Comparison of ENCODE assay signal across 1 cellular context in the genomic region with DNA sequence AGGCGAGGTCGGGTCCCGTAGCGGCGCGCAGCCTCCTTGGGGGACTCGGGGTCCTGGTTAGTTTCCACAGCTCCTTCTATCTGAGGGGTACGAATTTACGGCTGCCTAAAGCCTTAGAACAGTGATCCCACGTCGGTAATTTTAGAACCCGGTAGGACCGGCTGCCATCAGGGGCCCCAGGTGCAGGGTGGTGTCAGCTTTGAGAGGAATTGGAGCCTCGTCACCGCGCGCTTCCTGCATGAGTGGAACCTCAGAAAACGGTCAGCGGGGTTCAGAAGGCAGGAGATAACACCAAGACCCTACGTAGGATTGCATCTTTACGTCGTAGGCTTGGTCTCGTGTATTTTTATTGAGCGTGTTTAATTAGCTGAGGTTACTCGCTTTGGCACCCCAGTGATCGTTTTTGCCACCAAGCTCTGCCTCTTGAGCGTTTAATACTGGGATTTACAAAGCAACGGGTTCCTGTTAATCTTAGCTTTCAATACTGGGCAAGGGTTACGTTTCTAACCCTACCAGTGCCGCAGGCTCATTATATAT.
TF ChIP-seq lines count a peak whose summit lies in the region.

No MANE protein-coding gene starts in this region.

TF ChIP-seq in IMR-90, 13 proteins besides CTCF, POLR2A, EP300 and RAD21 (continued from another document):
- no peak for TF ChIP-seq MAFK (IDR thresholded peaks at IDR 0.05; ENCODE audit: low read depth, low read length)
- TF ChIP-seq CHD1 (IDR thresholded peaks at IDR 0.05; ENCODE audit: low read depth, low read length), result no peak
- no peak for TF ChIP-seq CEBPB (IDR thresholded peaks at IDR 0.05; ENCODE audit: low read depth, low read length)
- no peak for TF ChIP-seq NFE2L2 (IDR thresholded peaks at IDR 0.05; ENCODE audit: low read depth, low read length)
- TF ChIP-seq SMC3 (IDR thresholded peaks at IDR 0.05; ENCODE audit: low read depth, low read length), result no peak
- no peak for TF ChIP-seq MAZ (IDR thresholded peaks at IDR 0.05; ENCODE audit: borderline replicate concordance, low read depth, low read length)
- no peak for TF ChIP-seq BHLHE40 (IDR thresholded peaks at IDR 0.05; ENCODE audit: low read depth, low read length)
- no peak for TF ChIP-seq RCOR1 (IDR thresholded peaks at IDR 0.05; ENCODE audit: insufficient replicate concordance, low read length)
- no peak for TF ChIP-seq RFX5 (IDR thresholded peaks at IDR 0.05; ENCODE audit: low read depth, low read length)
- TF ChIP-seq, protein P1, sequence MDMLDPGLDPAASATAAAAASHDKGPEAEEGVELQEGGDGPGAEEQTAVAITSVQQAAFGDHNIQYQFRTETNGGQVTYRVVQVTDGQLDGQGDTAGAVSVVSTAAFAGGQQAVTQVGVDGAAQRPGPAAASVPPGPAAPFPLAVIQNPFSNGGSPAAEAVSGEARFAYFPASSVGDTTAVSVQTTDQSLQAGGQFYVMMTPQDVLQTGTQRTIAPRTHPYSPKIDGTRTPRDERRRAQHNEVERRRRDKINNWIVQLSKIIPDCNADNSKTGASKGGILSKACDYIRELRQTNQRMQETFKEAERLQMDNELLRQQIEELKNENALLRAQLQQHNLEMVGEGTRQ (IDR thresholded peaks at IDR 0.05; ENCODE audit: low read depth, low read length), result no peak
- no peak; the same call in 1 of the 2 replicates for TF ChIP-seq MXI1 (IDR thresholded peaks at IDR 0.05; ENCODE audit: borderline replicate concordance, low read depth, low read length)
